1 cellular context compared by ENCODE assay signal in genomic region chr2:38620282-38620977, GRCh38.
TF ChIP-seq lines count a peak whose summit lies in the region.

No MANE protein-coding gene starts in this region.

TF ChIP-seq in HepG2, 621 proteins besides CTCF, POLR2A, EP300 and RAD21 (continued from another document):
- TF ChIP-seq ZNF513 (CRISPR knock-in tag; conservative IDR thresholded peaks at IDR 0.05) (no peak), ZNF431 (CRISPR knock-in tag; IDR thresholded peaks at IDR 0.05; ENCODE audit: borderline replicate concordance, low read depth) (no peak)
